In genomic region chr1:213003281-213003680, GRCh38 we compare ENCODE assay signal across 1 cellular context.
TF ChIP-seq lines count a peak whose summit lies in the region.

No MANE protein-coding gene starts in this region.

TF ChIP-seq in GM12878, 131 proteins besides CTCF, POLR2A, EP300 and RAD21:
- TF ChIP-seq CHD1 (IDR thresholded peaks at IDR 0.05; ENCODE audit: low read depth, low read length) (no peak), MEF2A (IDR thresholded peaks at IDR 0.05; ENCODE audit: insufficient read depth, low read depth, low read length) (no peak), IRF4 (IDR thresholded peaks at IDR 0.05; ENCODE audit: low read depth, low read length) (peak; percentile 69; the same call in 1 of the 2 replicates), BHLHE40 (IDR thresholded peaks at IDR 0.05; ENCODE audit: borderline replicate concordance in 1 of 2, low read depth in 2 of 2, low read length in 1 of 2) (peak in 1 of 2 experiments; percentile 40; a peak in 3 of 4 replicates), BCL11A (IDR thresholded peaks at IDR 0.05; ENCODE audit: low read depth, low read length) (peak; percentile 24; the same call in 1 of the 2 replicates), NR2C1 (IDR thresholded peaks at IDR 0.05) (no peak), NFIC (IDR thresholded peaks at IDR 0.05; ENCODE audit: low read depth, low read length) (peak; percentile 34; the same call in 1 of the 2 replicates), JUNB (IDR thresholded peaks at IDR 0.05) (peak; percentile 84), ZNF207 (IDR thresholded peaks at IDR 0.05; ENCODE audit: borderline replicate concordance) (no peak), CEBPB (IDR thresholded peaks at IDR 0.05; ENCODE audit: borderline replicate concordance in 1 of 2, low read depth in 2 of 2, low read length in 2 of 2) (no peak), ZSCAN29 (IDR thresholded peaks at IDR 0.05) (no peak), ZNF24 (IDR thresholded peaks at IDR 0.05) (no peak), YY1 (IDR thresholded peaks at IDR 0.05; ENCODE audit: low read depth, low read length) (peak; percentile 30; the same call in 1 of the 2 replicates)
- TF ChIP-seq, protein P1, sequence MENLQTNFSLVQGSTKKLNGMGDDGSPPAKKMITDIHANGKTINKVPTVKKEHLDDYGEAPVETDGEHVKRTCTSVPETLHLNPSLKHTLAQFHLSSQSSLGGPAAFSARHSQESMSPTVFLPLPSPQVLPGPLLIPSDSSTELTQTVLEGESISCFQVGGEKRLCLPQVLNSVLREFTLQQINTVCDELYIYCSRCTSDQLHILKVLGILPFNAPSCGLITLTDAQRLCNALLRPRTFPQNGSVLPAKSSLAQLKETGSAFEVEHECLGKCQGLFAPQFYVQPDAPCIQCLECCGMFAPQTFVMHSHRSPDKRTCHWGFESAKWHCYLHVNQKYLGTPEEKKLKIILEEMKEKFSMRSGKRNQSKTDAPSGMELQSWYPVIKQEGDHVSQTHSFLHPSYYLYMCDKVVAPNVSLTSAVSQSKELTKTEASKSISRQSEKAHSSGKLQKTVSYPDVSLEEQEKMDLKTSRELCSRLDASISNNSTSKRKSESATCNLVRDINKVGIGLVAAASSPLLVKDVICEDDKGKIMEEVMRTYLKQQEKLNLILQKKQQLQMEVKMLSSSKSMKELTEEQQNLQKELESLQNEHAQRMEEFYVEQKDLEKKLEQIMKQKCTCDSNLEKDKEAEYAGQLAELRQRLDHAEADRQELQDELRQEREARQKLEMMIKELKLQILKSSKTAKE (IDR thresholded peaks at IDR 0.05; ENCODE audit: low read depth, poor library complexity, severe bottlenecking): no peak
